Comparison of ENCODE assay signal across 20 cellular contexts in the genomic region with DNA sequence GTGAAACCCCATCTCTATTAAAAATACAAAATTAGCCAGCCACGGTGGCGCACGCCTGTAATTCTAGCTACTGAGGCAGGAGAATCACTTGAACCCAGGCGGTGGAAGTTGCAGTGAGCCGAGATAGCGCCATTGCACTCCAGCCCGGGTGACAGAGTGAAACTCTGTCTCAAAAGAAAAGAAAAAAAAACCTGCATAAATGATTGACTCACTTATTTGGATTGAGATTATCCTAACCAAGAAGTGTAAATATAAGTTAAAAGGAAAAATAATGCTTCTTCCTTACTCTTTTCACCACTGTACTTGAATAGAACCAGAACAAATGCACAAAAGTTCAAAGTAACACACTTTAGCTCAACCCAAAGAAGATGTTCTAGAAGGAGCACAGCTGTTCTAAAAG.
"Had no signal": no experiment of that assay in that cellular context is flagged by ENCODE, and none has a peak within 500 bp of the region (broad histone marks: within the 10 kb centered on the region; RNA-seq: fewer than 3 reads in every experiment).

No MANE protein-coding gene starts in this region.

- H3K27me3 Mint-ChIP-seq: activated CD4-positive, alpha-beta memory T cell treated with anti-CD3 and anti-CD28 coated beads, Interleukin-2, amount 10 ng/mL, durations not matched to agents 7 days and 5 days; activated CD4-positive, alpha-beta T cell treated with anti-CD3 and anti-CD28 coated beads for 36 hours; activated naive CD8-positive, alpha-beta T cell; activated T-helper 17 cell treated with anti-CD3 and anti-CD28 coated beads, Interleukin-2, amount 50 U/mL, for 72 hours had no signal

- H3K9ac ChIP-seq: KMS-11 had no signal

- H3K4me3 ChIP-seq: Peyer's patch had no signal

- H3K4me2 ChIP-seq: KMS-11 had no signal

- ATAC-seq: activated CD4-positive, alpha-beta T cell treated with anti-CD3 and anti-CD28 coated beads for 36 hours; activated T-helper 17 cell treated with anti-CD3 and anti-CD28 coated beads, Interleukin-2, amount 50 U/mL, for 72 hours had no signal

- H3K27ac ChIP-seq: KMS-11, Peyer's patch had no signal

- H3K9me3 ChIP-seq: Peyer's patch had no signal

- H3K27ac Mint-ChIP-seq: activated CD4-positive, alpha-beta memory T cell treated with anti-CD3 and anti-CD28 coated beads, Interleukin-2, amount 10 ng/mL, durations not matched to agents 7 days and 5 days; activated CD4-positive, alpha-beta T cell treated with anti-CD3 and anti-CD28 coated beads for 36 hours; activated naive CD4-positive, alpha-beta T cell treated with anti-CD3 and anti-CD28 coated beads for 36 hours; activated naive CD8-positive, alpha-beta T cell; activated T-helper 17 cell treated with anti-CD3 and anti-CD28 coated beads, Interleukin-2, amount 50 U/mL, for 72 hours had no signal

- H3K4me3 Mint-ChIP-seq: activated CD4-positive, alpha-beta memory T cell treated with anti-CD3 and anti-CD28 coated beads, Interleukin-2, amount 10 ng/mL, durations not matched to agents 7 days and 5 days; activated CD4-positive, alpha-beta T cell treated with anti-CD3 and anti-CD28 coated beads for 36 hours; activated naive CD4-positive, alpha-beta T cell treated with anti-CD3 and anti-CD28 coated beads for 36 hours; activated naive CD8-positive, alpha-beta T cell; activated T-helper 17 cell treated with anti-CD3 and anti-CD28 coated beads, Interleukin-2, amount 50 U/mL, for 72 hours had no signal

- H3K27me3 ChIP-seq: Peyer's patch had no signal

- DNase-seq: activated CD4-positive, alpha-beta memory T cell treated with anti-CD3 and anti-CD28 coated beads, Interleukin-2, amount 10 ng/mL, durations not matched to agents 7 days and 5 days; activated CD4-positive, alpha-beta T cell treated with anti-CD3 and anti-CD28 coated beads for 36 hours; activated CD4-positive, alpha-beta T cell treated with anti-CD3 and anti-CD28 coated beads, Interleukin-2, amount 50 U/mL, for 1 hour; activated CD4-positive, CD25-positive, alpha-beta regulatory T cell; activated gamma-delta T cell; activated naive CD4-positive, alpha-beta T cell treated with anti-CD3 and anti-CD28 coated beads for 36 hours; activated T-cell treated with anti-CD3 and anti-CD28 coated beads for 4 hours; activated T-cell treated with anti-CD3 and anti-CD28 coated beads, Interleukin-2, amount 50 U/mL, for 48 hours; NCI-H1092; NCI-H1417 treated with DMSO at 0.1 percent for 48 hours; NCI-H1694; NCI-H2029 treated with DMSO at 0.1 percent for 48 hours; NCI-H510A treated with DMSO at 0.1 percent for 48 hours; Peyer's patch; SHP77; T-helper 2 cell; T1000 had no signal
